12 cellular contexts compared by ENCODE assay signal in genomic region chr19:16581145-16581970, GRCh38. TPM values are rescaled to one million over a fixed set of nuclear protein-coding genes. Genes with fewer than 3 reads are reported as not detected.
DNase-seq lines count a peak whose midpoint lies in the region; ATAC-seq and TF ChIP-seq lines count a peak whose summit lies in the region.
"Had no signal": no experiment of that assay in that cellular context is flagged by ENCODE, and none has a peak within 500 bp of the region (broad histone marks: within the 10 kb centered on the region; RNA-seq: fewer than 3 reads in every experiment).

No MANE protein-coding gene starts in this region.

- POLR2A ChIA-PET in CD4-positive, alpha-beta T cell (lab: Charles Lee) = interaction anchor here (1.3 kb wide), 1 partner anchor 9 kb away, joined by 5 read pairs; the partner anchor contains the start of gene SLC35E1

- no peak overlapping the region for H4K8ac ChIP-seq in neuronal stem cell (ENCODE audit: low read depth, low read length)

- H3K9ac ChIP-seq in neuronal stem cell (ENCODE audit: low read depth, low read length, poor library complexity) = peak overlapping the region; percentile 63

- H3K4me3 ChIP-seq in neuronal stem cell (ENCODE audit: low read length in 2 of 2) = no peak overlapping the region

- peaks cover 24% of the 10 kb centered on the region for H3K36me3 Mint-ChIP-seq in CD4-positive, alpha-beta T cell (ENCODE audit: low read depth)
- H3K36me3 Mint-ChIP-seq in HFFc6 (ENCODE audit: low read depth) = peaks cover 5% of the 10 kb centered on the region
- H3K36me3 Mint-ChIP-seq in chondrocyte (ENCODE audit: low read depth) = peaks cover 4% of the 10 kb centered on the region

- H2AFZ ChIP-seq in neuronal stem cell (ENCODE audit: low read length) = no peak overlapping the region

- peaks cover 10 to 30% of the 10 kb centered on the region in 2 donors for H3K36me3 ChIP-seq in neuronal stem cell (replicated peaks in 1 of 2; ENCODE audit: control insufficient read depth in 2 of 2, insufficient read depth in 2 of 2, low read length in 2 of 2)

- peaks cover 58% of the 10 kb centered on the region for H3K4me1 Mint-ChIP-seq in CD4-positive, alpha-beta T cell (ENCODE audit: low read depth)
- H3K4me1 Mint-ChIP-seq in HFFc6 (ENCODE audit: low read depth) = peaks cover 40% of the 10 kb centered on the region
- H3K4me1 Mint-ChIP-seq in chondrocyte (ENCODE audit: low read depth) = peaks cover 55% of the 10 kb centered on the region

- peak overlapping the region; percentile 36 for H3K27ac ChIP-seq in CD4-positive, alpha-beta T cell (ENCODE audit: low read depth, low read length)
- H3K27ac ChIP-seq in neuronal stem cell (replicated peaks; ENCODE audit: low read length) = no peak overlapping the region
- H3K27ac ChIP-seq: HL-60 had no signal

- CTCF ChIA-PET in CD4-positive, alpha-beta T cell (lab: Charles Lee) = interaction anchor here (1.0 kb wide), 1 partner anchor 31 kb away, joined by 3 read pairs; no protein-coding TSS in a partner anchor

- H3K18ac ChIP-seq in neuronal stem cell (ENCODE audit: low read length) = no peak overlapping the region

- peak overlapping the region; percentile 68 for H3K27ac Mint-ChIP-seq in CD4-positive, alpha-beta T cell
- H3K27ac Mint-ChIP-seq in HFFc6 = peak overlapping the region; percentile 34
- H3K27ac Mint-ChIP-seq in chondrocyte (ENCODE audit: unreplicated experiment) = peak overlapping the region; percentile 77

- no peak overlapping the region for H2BK15ac ChIP-seq in neuronal stem cell (ENCODE audit: low read length)

- H3K9me3 ChIP-seq in CD4-positive, alpha-beta T cell (ENCODE audit: control insufficient read depth, low read length) = no peaks in the 10 kb centered on the region
- H3K9me3 ChIP-seq in neuronal stem cell (replicated peaks in 1 of 2; ENCODE audit: control insufficient read depth in 2 of 2, insufficient read depth in 1 of 2, low read depth in 1 of 2, low read length in 2 of 2) = no peaks in the 10 kb centered on the region

- no peaks in the 10 kb centered on the region for H3K9me3 Mint-ChIP-seq in CD4-positive, alpha-beta T cell
- H3K9me3 Mint-ChIP-seq in HFFc6 (no peaks in the 10 kb centered on the region), chondrocyte (ENCODE audit: low read depth) (no peaks in the 10 kb centered on the region)

- H3K4ac ChIP-seq in neuronal stem cell (ENCODE audit: low read length) = no peak overlapping the region

- no peak for DNase-seq in CD4-positive, alpha-beta T cell
- DNase-seq in HFFc6 = no peak
- no peak for DNase-seq in chondrocyte (ENCODE audit: low spot score)
- DNase-seq in neuronal stem cell (ENCODE audit: low spot score) = no peak
- no peak for DNase-seq in SHP77 (lab: John Stamatoyannopoulos, UW)
- DNase-seq: activated CD4-positive, alpha-beta T cell treated with anti-CD3 and anti-CD28 coated beads, Interleukin-2, amount 50 U/mL, for 4 hours; NCI-H187 treated with DMSO at 0.1 percent for 48 hours; stimulated activated CD4-positive, alpha-beta T cell treated with anti-CD3 and anti-CD28 coated beads, Interleukin-4, amount 100 ng/mL, for 4 hours had no signal

- no peak overlapping the region for H3K4me3 Mint-ChIP-seq in CD4-positive, alpha-beta T cell
- H3K4me3 Mint-ChIP-seq in HFFc6 (no peak overlapping the region), chondrocyte (ENCODE audit: unreplicated experiment) (no peak overlapping the region)

- no peaks in the 10 kb centered on the region for H3K27me3 Mint-ChIP-seq in CD4-positive, alpha-beta T cell
- H3K27me3 Mint-ChIP-seq in HFFc6 (ENCODE audit: insufficient read depth) (peaks cover 2% of the 10 kb centered on the region), chondrocyte (ENCODE audit: low read depth) (no peaks in the 10 kb centered on the region)

- ATAC-seq in CD4-positive, alpha-beta T cell (ENCODE audit: poor library complexity) = no peak
- no peak for ATAC-seq in HG03280 (IDR thresholded peaks at IDR 0.05; ENCODE audit: unreplicated experiment)
- ATAC-seq in GM18498 (IDR thresholded peaks at IDR 0.05; ENCODE audit: unreplicated experiment) = no peak
- ATAC-seq in HG03159 (IDR thresholded peaks at IDR 0.05; ENCODE audit: unreplicated experiment) = no peak

- intact Hi-C loops in CD4-positive, alpha-beta T cell (cut with DNase I, micrococcal nuclease) = no loop called here

- no peak overlapping the region for H2BK12ac ChIP-seq in neuronal stem cell (ENCODE audit: low read length)

- H3K23ac ChIP-seq in neuronal stem cell (ENCODE audit: low read depth, low read length, poor library complexity) = peak overlapping the region; percentile 25

- H2AK5ac ChIP-seq in neuronal stem cell (ENCODE audit: low read depth, low read length) = no peak overlapping the region

- H3K79me1 ChIP-seq in neuronal stem cell (ENCODE audit: low read depth, low read length) = peaks cover 24% of the 10 kb centered on the region

- no peak overlapping the region for H2BK120ac ChIP-seq in neuronal stem cell (ENCODE audit: low read depth, low read length)

- no CpG with 5 or more reads among the region's 12 CpGs for WGBS in neuronal stem cell (ENCODE audit: extremely low coverage in 2 of 2, insufficient read length in 2 of 2, insufficient replicate concordance in 1 of 2), 2 donors

- no peak overlapping the region for H2BK5ac ChIP-seq in neuronal stem cell (ENCODE audit: low read length)

- no peak overlapping the region for H4K91ac ChIP-seq in neuronal stem cell (ENCODE audit: low read depth, low read length, poor library complexity)

- H3K27me3 ChIP-seq in CD4-positive, alpha-beta T cell (ENCODE audit: control insufficient read depth, insufficient read depth, low read length) = no peaks in the 10 kb centered on the region
- H3K27me3 ChIP-seq in neuronal stem cell (ENCODE audit: control insufficient read depth in 3 of 3, insufficient read depth in 3 of 3, low read depth in 1 of 3, low read length in 3 of 3) = no peaks in the 10 kb centered on the region

- H3K14ac ChIP-seq in neuronal stem cell (ENCODE audit: low read length) = no peak overlapping the region

- no peak overlapping the region for H3K4me2 ChIP-seq in neuronal stem cell (ENCODE audit: insufficient read depth, low read length, poor library complexity, severe bottlenecking)

- no peak for TF ChIP-seq CTCF in CD4-positive, alpha-beta T cell (IDR thresholded peaks at IDR 0.05)
- TF ChIP-seq CTCF in HFFc6 (IDR thresholded peaks at IDR 0.05) = no peak
- TF ChIP-seq CTCF in chondrocyte (IDR thresholded peaks at IDR 0.05) = no peak

- peaks cover 12 to 19% of the 10 kb centered on the region in 2 donors for H3K4me1 ChIP-seq in neuronal stem cell (ENCODE audit: control insufficient read depth in 2 of 2, insufficient read depth in 1 of 2, low read depth in 1 of 2, low read length in 2 of 2)

RNA-seq across cellular contexts. Expression of gene SLC35E1, which starts 9.1 kb away (rescaled TPM):
- total RNA-seq in CD4-positive, alpha-beta T cell = 10 to 100 TPM; 72.3 to 76.3 TPM
- 10 to 100 TPM; 44.2 to 67.1 (median 55.4) TPM for total RNA-seq in HFFc6 (2021; fragmentation: NEBNext Ultra II Directional; extraction: Animal tissue kit (Norgen Biotek cat#: 25700))
- 68.1 to 70.0 TPM (median 69.2 TPM) in 3 replicates for total RNA-seq in chondrocyte
- polyA plus RNA-seq in neuronal stem cell (2013, experiment 1 of 2) = 23.9 TPM
- polyA plus RNA-seq in neuronal stem cell (2013, experiment 2 of 2) = 24.3 TPM

RNA-seq across cellular contexts. Expression of gene CHERP, which starts 39.1 kb away (rescaled TPM):
- 10 to 100 TPM; 47.1 to 48.2 TPM for total RNA-seq in CD4-positive, alpha-beta T cell
- total RNA-seq in HFFc6 (2021; fragmentation: NEBNext Ultra II Directional; extraction: Animal tissue kit (Norgen Biotek cat#: 25700)) = 10 to 100 TPM; 30.4 to 38.5 (median 34.6) TPM
- 30.1 to 35.2 TPM (median 32.6 TPM) in 3 replicates for total RNA-seq in chondrocyte
- polyA plus RNA-seq in neuronal stem cell (2013, experiment 1 of 2) = 40.7 TPM
- 40.6 TPM for polyA plus RNA-seq in neuronal stem cell (2013, experiment 2 of 2)

RNA-seq across cellular contexts. Expression of gene MED26, which starts 46.6 kb away (rescaled TPM):
- total RNA-seq in CD4-positive, alpha-beta T cell = 10 to 100 TPM; 50.4 to 52.4 TPM
- 1 to 10 TPM; 7.9 to 9.9 (median 8.8) TPM for total RNA-seq in HFFc6 (2021; fragmentation: NEBNext Ultra II Directional; extraction: Animal tissue kit (Norgen Biotek cat#: 25700))
- total RNA-seq in chondrocyte = 8.7 to 10.6 TPM (median 8.8 TPM) in 3 replicates
- polyA plus RNA-seq in neuronal stem cell (2013, experiment 1 of 2) = 4.4 TPM
- 4.7 TPM for polyA plus RNA-seq in neuronal stem cell (2013, experiment 2 of 2)
